Comparison of ENCODE assay signal across 26 cellular contexts in genomic region chr17:27995554-27995953, GRCh38.
"Had no signal": no experiment of that assay in that cellular context is flagged by ENCODE, and none has a peak within 500 bp of the region (broad histone marks: within the 10 kb centered on the region; RNA-seq: fewer than 3 reads in every experiment).

No MANE protein-coding gene starts in this region.

- H3K27ac ChIP-seq: gastrocnemius medialis, ovary, prostate gland, skin epidermis, tibial artery had no signal

- H3K36me3 Mint-ChIP-seq: activated naive CD4-positive, alpha-beta T cell treated with anti-CD3 and anti-CD28 coated beads, Interleukin-2, amount 50 U/mL, for 72 hours had no signal

- ATAC-seq: activated naive CD4-positive, alpha-beta T cell treated with anti-CD3 and anti-CD28 coated beads, Interleukin-2, amount 50 U/mL, for 72 hours; activated T-cell treated with anti-CD3 and anti-CD28 coated beads, Interleukin-2, amount 50 U/mL, for 72 hours; gastrocnemius medialis; left colon; sciatic nerve; stimulated activated naive CD8-positive, alpha-beta T cell treated with anti-CD3 and anti-CD28 coated beads, Interleukin-15, Interleukin-2, amounts not matched to agents 100 U/mL and 50 U/mL, for 24 hours had no signal

- DNase-seq: activated CD4-positive, alpha-beta T cell treated with anti-CD3 and anti-CD28 coated beads for 4 hours; activated CD4-positive, alpha-beta T cell treated with anti-CD3 and anti-CD28 coated beads, Interleukin-2, amount 50 U/mL, for 4 hours; activated naive CD4-positive, alpha-beta T cell; activated T-cell treated with anti-CD3 and anti-CD28 coated beads for 4 hours; activated T-cell treated with anti-CD3 and anti-CD28 coated beads, Interleukin-2, amount 50 U/mL, for 72 hours; dermis blood vessel endothelial cell; effector CD8-positive, alpha-beta T cell; gastrocnemius medialis; glutamatergic neuron; left colon; mammary epithelial cell; nephron progenitor cell; ovary; stimulated activated CD4-positive, alpha-beta T cell treated with anti-CD3 and anti-CD28 coated beads, Interleukin-12 subunit alpha, Interleukin-12 subunit beta, amount 100 ng/mL, for 4 hours; stimulated activated CD4-positive, alpha-beta T cell treated with anti-CD3 and anti-CD28 coated beads, Interleukin-4, amount 100 ng/mL, for 1 hour; stimulated activated naive CD8-positive, alpha-beta T cell treated with anti-CD3 and anti-CD28 coated beads, Interleukin-15, Interleukin-2, amounts not matched to agents 100 U/mL and 50 U/mL, for 24 hours; tibial artery had no signal

- H3K4me1 ChIP-seq: gastrocnemius medialis, prostate gland, tibial artery had no signal

- FAIRE-seq: colon, endometrium, keratinocyte had no signal

- H3K27me3 ChIP-seq: gastrocnemius medialis, ovary had no signal

- H3K9me3 ChIP-seq: gastrocnemius medialis, ovary, prostate gland, tibial artery had no signal

- H3K4me3 ChIP-seq: gastrocnemius medialis, ovary, prostate gland, skin epidermis, tibial artery had no signal

- H3K4me3 Mint-ChIP-seq: activated T-cell treated with anti-CD3 and anti-CD28 coated beads, Interleukin-2, amount 50 U/mL, for 72 hours; central memory CD8-positive, alpha-beta T cell; nephron progenitor cell; T-helper 2 cell treated with Interferon-gamma antibody and Interleukin-4, amounts not matched to agents 5 μg/mL and 100 μg/mL, for 36 hours had no signal

- H3K27ac Mint-ChIP-seq: activated naive CD4-positive, alpha-beta T cell treated with anti-CD3 and anti-CD28 coated beads, Interleukin-2, amount 50 U/mL, for 72 hours; activated T-cell treated with anti-CD3 and anti-CD28 coated beads, Interleukin-2, amount 50 U/mL, for 72 hours; nephron progenitor cell; T-helper 2 cell treated with Interferon-gamma antibody and Interleukin-4, amounts not matched to agents 5 μg/mL and 100 μg/mL, for 36 hours had no signal

- H3K9me3 Mint-ChIP-seq: activated naive CD4-positive, alpha-beta T cell treated with anti-CD3 and anti-CD28 coated beads, Interleukin-2, amount 50 U/mL, for 72 hours; activated T-cell treated with anti-CD3 and anti-CD28 coated beads, Interleukin-2, amount 50 U/mL, for 72 hours; central memory CD8-positive, alpha-beta T cell; nephron progenitor cell; T-helper 2 cell treated with Interferon-gamma antibody and Interleukin-4, amounts not matched to agents 5 μg/mL and 100 μg/mL, for 36 hours had no signal

- H3K4me1 Mint-ChIP-seq: central memory CD8-positive, alpha-beta T cell had no signal

- H3K36me3 ChIP-seq: gastrocnemius medialis, ovary, prostate gland, tibial artery had no signal
